23 cellular contexts compared by ENCODE assay signal in genomic region chr1:63068626-63069025, GRCh38.
"Had no signal": no experiment of that assay in that cellular context is flagged by ENCODE, and none has a peak within 500 bp of the region (broad histone marks: within the 10 kb centered on the region; RNA-seq: fewer than 3 reads in every experiment).

No MANE protein-coding gene starts in this region.

- ATAC-seq: activated CD4-positive, CD25-positive, alpha-beta regulatory T cell treated with anti-CD3 and anti-CD28 coated beads, Interleukin-2, amount 50 U/mL, for 24 hours; activated CD8-positive, alpha-beta memory T cell treated with anti-CD3 and anti-CD28 coated beads, Interleukin-2, amount 10 ng/mL, durations not matched to agents 7 days and 5 days; activated naive CD8-positive, alpha-beta T cell treated with anti-CD3 and anti-CD28 coated beads, Interleukin-2, amount 50 U/mL, for 24 hours; gastroesophageal sphincter; natural killer cell treated with Interleukin-12 subunit alpha and Interleukin-12 subunit beta and Interleukin-15 and Interleukin-18, amount 100 ng/mL, for 72 hours; upper lobe of right lung had no signal

- DNase-seq: activated CD4-positive, alpha-beta memory T cell treated with anti-CD3 and anti-CD28 coated beads, Interleukin-2, amount 10 ng/mL, durations not matched to agents 7 days and 5 days; activated CD4-positive, alpha-beta T cell treated with anti-CD3 and anti-CD28 coated beads, Interleukin-2, amount 10 ng/mL, durations not matched to agents 24 days and 14 days; activated CD8-positive, alpha-beta memory T cell treated with anti-CD3 and anti-CD28 coated beads, Interleukin-2, amount 10 ng/mL, durations not matched to agents 7 days and 5 days; activated gamma-delta T cell; activated naive CD4-positive, alpha-beta T cell treated with anti-CD3 and anti-CD28 coated beads, Interleukin-2, amount 50 U/mL, for 16 hours; activated naive CD8-positive, alpha-beta T cell treated with anti-CD3 and anti-CD28 coated beads, Interleukin-2, amount 50 U/mL, for 24 hours; dermis blood vessel endothelial cell; effector CD8-positive, alpha-beta T cell; head of caudate nucleus; hypothalamus; ovary; stimulated activated CD4-positive, alpha-beta T cell treated with anti-CD3 and anti-CD28 coated beads, Interleukin-12 subunit alpha, Interleukin-12 subunit beta, amount 100 ng/mL, for 4 hours; substantia nigra; T-helper 2 cell; thyroid gland; upper lobe of right lung had no signal

- H3K27ac ChIP-seq: esophagus muscularis mucosa, gastroesophageal sphincter, neutrophil, ovary, prostate gland, thyroid gland, upper lobe of right lung, VCaP had no signal

- H3K36me3 ChIP-seq: esophagus muscularis mucosa, gastroesophageal sphincter, neutrophil, ovary, prostate gland, thyroid gland, upper lobe of right lung had no signal

- H3K4me3 ChIP-seq: esophagus muscularis mucosa, gastroesophageal sphincter, ovary, prostate gland, thyroid gland, upper lobe of right lung had no signal

- H3K27me3 ChIP-seq: ovary, thyroid gland had no signal

- H3K4me1 ChIP-seq: prostate gland, thyroid gland, upper lobe of right lung had no signal

- H3K9me3 ChIP-seq: esophagus muscularis mucosa, gastroesophageal sphincter, neutrophil, ovary, prostate gland, thyroid gland, upper lobe of right lung had no signal
